ENCODE assay signal across 8 cellular contexts in the genomic region with DNA sequence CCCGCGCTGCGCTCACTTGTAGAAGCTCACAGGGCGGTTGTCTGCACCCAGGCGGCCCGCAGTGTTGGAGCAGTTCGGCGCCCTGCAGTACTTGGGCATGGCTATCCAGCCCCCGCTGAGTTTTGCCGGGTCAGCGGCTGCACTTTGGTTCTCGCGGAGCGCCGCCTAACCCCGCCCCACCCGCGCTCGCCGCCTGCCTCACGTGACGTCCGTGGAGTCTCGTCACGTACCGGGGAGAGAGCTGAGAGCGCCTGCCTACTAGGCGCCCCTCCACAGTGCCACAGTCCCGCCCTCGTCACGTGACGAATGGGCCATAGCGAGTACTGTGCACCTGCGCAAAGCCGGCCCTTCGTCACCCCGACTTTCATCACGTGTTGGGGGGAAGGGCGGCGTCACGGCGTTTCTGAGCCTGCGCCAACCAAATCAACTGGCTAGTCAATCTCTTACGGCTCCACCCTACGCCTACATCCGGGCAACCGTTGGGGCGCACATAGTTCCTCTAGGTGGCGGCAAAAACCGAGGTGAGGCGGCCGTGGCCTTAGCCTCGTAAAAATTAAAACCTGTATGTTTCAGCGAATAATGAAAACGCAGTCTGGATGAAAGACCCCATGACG. TPM values are rescaled to one million over a fixed set of nuclear protein-coding genes. Genes with fewer than 3 reads are reported as not detected.
DNase-seq lines count a peak whose midpoint lies in the region; ATAC-seq and TF ChIP-seq lines count a peak whose summit lies in the region.

A gene with protein sequence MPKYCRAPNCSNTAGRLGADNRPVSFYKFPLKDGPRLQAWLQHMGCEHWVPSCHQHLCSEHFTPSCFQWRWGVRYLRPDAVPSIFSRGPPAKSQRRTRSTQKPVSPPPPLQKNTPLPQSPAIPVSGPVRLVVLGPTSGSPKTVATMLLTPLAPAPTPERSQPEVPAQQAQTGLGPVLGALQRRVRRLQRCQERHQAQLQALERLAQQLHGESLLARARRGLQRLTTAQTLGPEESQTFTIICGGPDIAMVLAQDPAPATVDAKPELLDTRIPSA (minus strand): TSS at position 167 of the 614 bp plus-strand sequence. CDS start 68 bp downstream, at position 99.

- peaks cover 5% of the 10 kb centered on the region for H3K36me3 Mint-ChIP-seq in T-helper 1 cell treated with Interleukin-12 subunit alpha and Interleukin-12 subunit beta and Interleukin-4 antibody, amounts not matched to agents 30 μg/mL and 1 μg/mL, for 36 hours (ENCODE audit: low read depth)

- in situ Hi-C loops in GM13977 (cut with MboI; ENCODE audit: low pct_unique_long_range_greater_than_20kb, low sequenced_read_pairs, unreplicated experiment): no loop called here

- TF ChIP-seq CTCF in GM13977 (IDR thresholded peaks at IDR 0.05; ENCODE audit: extremely low read depth, insufficient read depth, missing control alignments) (peak; percentile 50), right atrium auricular region (IDR thresholded peaks at IDR 0.05) (peak; percentile 27 to 61), psoas muscle (IDR thresholded peaks at IDR 0.05) (peak; percentile 51), uterus (IDR thresholded peaks at IDR 0.05) (peak; percentile 13 to 68 (median 55))

- intact Hi-C loops in psoas muscle (cut with DNase I): loop anchor here (2.0 to 5.0 kb wide), 4 partner anchors 37 to 117 kb away; partner anchors contain the start of genes POLR2I (in 1 of the 2), SDHAF1 (in 1 of the 2) and TBCB (in 1 of the 2)
- intact Hi-C loops in uterus (cut with DNase I; ENCODE audit: low total_unique reads): loop anchor here (10.0 kb wide), 1 partner anchor 61 kb away; the partner anchor contains the start of genes OVOL3, POLR2I and TBCB

- H3K27ac ChIP-seq in angular gyrus (ENCODE audit: low read depth, low read length) (peak within 1 kb of the TSS; percentile 99), right atrium auricular region (peak within 1 kb of the TSS; percentile 93 to 96), psoas muscle (peak within 1 kb of the TSS; percentile 90), uterus (peak within 1 kb of the TSS; percentile 88 to 97)

- H3K4me1 ChIP-seq in right atrium auricular region: peaks cover 0 to 10% of the 10 kb centered on the region in 2 donors
- H3K4me1 ChIP-seq in psoas muscle: peaks cover 19% of the 10 kb centered on the region
- H3K4me1 ChIP-seq in uterus: peaks cover 0 to 7% of the 10 kb centered on the region in 2 donors

- H3K9me3 ChIP-seq in right atrium auricular region (no peaks in the 10 kb centered on the region), psoas muscle (no peaks in the 10 kb centered on the region), uterus (no peaks in the 10 kb centered on the region)

- H3K9me3 Mint-ChIP-seq in T-helper 1 cell treated with Interleukin-12 subunit alpha and Interleukin-12 subunit beta and Interleukin-4 antibody, amounts not matched to agents 30 μg/mL and 1 μg/mL, for 36 hours: no peaks in the 10 kb centered on the region

- H3K36me3 ChIP-seq in right atrium auricular region: no peaks in the 10 kb centered on the region
- no peaks in the 10 kb centered on the region for H3K36me3 ChIP-seq in psoas muscle (ENCODE audit: insufficient read depth in 1 of 2, low read depth in 1 of 2)
- no peaks in the 10 kb centered on the region for H3K36me3 ChIP-seq in uterus

- ATAC-seq in HG02884 (IDR thresholded peaks at IDR 0.05; ENCODE audit: unreplicated experiment) (peak; percentile 77), psoas muscle (peak; percentile 94 to 97 (median 96))

- peak within 1 kb of the TSS; percentile 49 to 70 for H3K4me3 ChIP-seq in right atrium auricular region
- peak within 1 kb of the TSS; percentile 71 for H3K4me3 ChIP-seq in psoas muscle
- peak within 1 kb of the TSS; percentile 50 to 54 for H3K4me3 ChIP-seq in uterus

- H3K27ac Mint-ChIP-seq in T-helper 1 cell treated with Interleukin-12 subunit alpha and Interleukin-12 subunit beta and Interleukin-4 antibody, amounts not matched to agents 30 μg/mL and 1 μg/mL, for 36 hours: peak within 1 kb of the TSS; percentile 98

- H3K4me3 Mint-ChIP-seq in T-helper 1 cell treated with Interleukin-12 subunit alpha and Interleukin-12 subunit beta and Interleukin-4 antibody, amounts not matched to agents 30 μg/mL and 1 μg/mL, for 36 hours: peak within 1 kb of the TSS; percentile 99

- TF ChIP-seq POLR2A in uterus (IDR thresholded peaks at IDR 0.05): peak; percentile 65 to 80

- no peaks in the 10 kb centered on the region for H3K27me3 Mint-ChIP-seq in T-helper 1 cell treated with Interleukin-12 subunit alpha and Interleukin-12 subunit beta and Interleukin-4 antibody, amounts not matched to agents 30 μg/mL and 1 μg/mL, for 36 hours (ENCODE audit: low read depth)

- peaks cover 33% of the 10 kb centered on the region for H3K4me1 Mint-ChIP-seq in T-helper 1 cell treated with Interleukin-12 subunit alpha and Interleukin-12 subunit beta and Interleukin-4 antibody, amounts not matched to agents 30 μg/mL and 1 μg/mL, for 36 hours (ENCODE audit: low read depth)

- peak; percentile 99 for DNase-seq in GM13977 (ENCODE audit: low spot score)
- DNase-seq in NCI-H146 treated with DMSO at 0.1 percent for 48 hours (lab: John Stamatoyannopoulos, UW; ENCODE audit: unreplicated experiment): peak; percentile 99
- peak; percentile 100 for DNase-seq in right atrium auricular region (ENCODE audit: low spot score)
- peak; percentile 100 for DNase-seq in psoas muscle
- DNase-seq in uterus: peak; percentile 100

- no peaks in the 10 kb centered on the region for H3K27me3 ChIP-seq in right atrium auricular region
- no peaks in the 10 kb centered on the region for H3K27me3 ChIP-seq in psoas muscle (ENCODE audit: insufficient read depth in 3 of 3, low read length in 2 of 3)
- no peaks in the 10 kb centered on the region for H3K27me3 ChIP-seq in uterus

- WGBS in psoas muscle, 3 donors: 0% methylated on average over 49 to 56 of the region's 56 CpGs

RNA-seq across cellular contexts. Expression of the gene that starts here (rescaled TPM):
- 10 to 100 TPM in 1 of 2 donors, 1 to 10 TPM in 1; 5.7 to 11.6 TPM for total RNA-seq in right atrium auricular region
- 1 to 10 TPM; 1.9 to 7.0 (median 2.9) TPM for total RNA-seq in psoas muscle
- polyA plus RNA-seq in psoas muscle: 1 to 10 TPM; 3.6 to 9.6 (median 6.5) TPM
- 1 to 10 TPM in 3 of 4 donors, not detected in 1; 4.6 to 6.5 (median 6.2) TPM for total RNA-seq in uterus

Comparison
In these comparisons a context has a peak if more than half of its experiments do, and no peak if none do; other contexts are left out.
1. Peak in every context shown above with its lines: DNase-seq, ATAC-seq, H3K4me3 ChIP-seq and H3K27ac ChIP-seq.